Comparison of ENCODE assay signal across 8 cellular contexts in the genomic region with DNA sequence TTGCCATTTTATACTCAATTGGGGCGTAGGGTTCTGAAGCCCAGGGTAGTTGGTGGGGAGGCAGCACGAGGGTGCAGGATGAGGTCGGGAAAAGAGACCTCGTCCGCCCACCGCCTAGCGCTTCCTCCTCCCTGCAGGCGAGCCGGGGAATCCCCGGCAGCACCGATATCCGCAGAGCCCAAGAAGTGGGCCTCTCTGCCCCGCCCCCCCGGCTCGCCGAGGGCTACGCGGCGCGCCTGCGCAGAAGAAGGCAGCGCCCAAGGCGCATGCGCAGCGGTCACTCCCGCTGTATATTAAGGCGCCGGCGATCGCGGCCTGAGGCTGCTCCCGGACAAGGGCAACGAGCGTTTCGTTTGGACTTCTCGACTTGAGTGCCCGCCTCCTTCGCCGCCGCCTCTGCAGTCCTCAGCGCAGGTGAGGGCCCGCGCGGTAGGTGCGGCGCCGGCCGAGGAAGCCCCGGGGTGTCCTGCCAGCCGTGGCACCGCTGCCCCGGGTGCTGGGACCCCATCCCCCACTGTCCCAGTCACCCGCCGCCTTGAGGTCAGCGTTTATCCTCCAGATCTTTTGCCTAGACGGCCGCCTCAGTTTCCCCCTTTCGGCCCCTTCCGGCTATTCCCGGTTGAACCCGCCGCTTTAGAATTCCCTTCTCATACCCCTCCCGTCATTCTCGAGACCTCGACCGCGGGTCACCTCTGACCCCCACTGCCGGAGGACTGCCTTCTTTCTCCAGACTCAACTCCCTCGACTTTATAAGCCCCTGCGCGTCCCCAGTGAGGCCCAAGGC. TPM values are rescaled to one million over a fixed set of nuclear protein-coding genes. Genes with fewer than 3 reads are reported as not detected.
DNase-seq lines count a peak whose midpoint lies in the region; ATAC-seq and TF ChIP-seq lines count a peak whose summit lies in the region.

A gene (plus strand): TSS at position 319 of the 784 bp plus-strand sequence. CDS start 1,082 bp downstream, outside the sequence.

- H3K9me3 Mint-ChIP-seq in naive thymus-derived CD8-positive, alpha-beta T cell = no peaks in the 10 kb centered on the region

- H3K4me3 ChIP-seq in fibroblast of mammary gland (ENCODE audit: control insufficient read depth, low read depth, low read length) = peak within 1 kb of the TSS; percentile 79

- no peak for TF ChIP-seq CTCF in fibroblast of mammary gland (conservative IDR thresholded peaks at IDR 0.05; ENCODE audit: control insufficient read depth, insufficient read depth, low read depth, low read length)

- peak within 1 kb of the TSS; percentile 95 to 99 (median 97) for H3K4me3 Mint-ChIP-seq in naive thymus-derived CD8-positive, alpha-beta T cell

- peaks cover 0 to 26% (median 13%) of the 10 kb centered on the region in 3 donors for H3K36me3 Mint-ChIP-seq in naive thymus-derived CD8-positive, alpha-beta T cell

- no peaks in the 10 kb centered on the region for H3K27me3 Mint-ChIP-seq in naive thymus-derived CD8-positive, alpha-beta T cell

- peak within 1 kb of the TSS; percentile 88 to 98 (median 96) for H3K27ac Mint-ChIP-seq in naive thymus-derived CD8-positive, alpha-beta T cell

- H3K27ac ChIP-seq in KOPT-K1 (ENCODE audit: low read depth, low read length, poor library complexity, severe bottlenecking) = peak within 1 kb of the TSS; percentile 79

- peaks cover 18 to 56% (median 49%) of the 10 kb centered on the region in 4 donors for H3K4me1 Mint-ChIP-seq in naive thymus-derived CD8-positive, alpha-beta T cell

- H3K9me3 ChIP-seq in KOPT-K1 (ENCODE audit: insufficient read depth, low read length, poor library complexity, severe bottlenecking) = no peaks in the 10 kb centered on the region

- POLR2A ChIA-PET in naive thymus-derived CD8-positive, alpha-beta T cell (lab: Charles Lee) = interaction anchor here (1.1 to 1.2 kb wide), 3 partner anchors 24 to 142 kb away, joined by 3 to 4 read pairs (median 3); a partner anchor contains a TSS

- peaks cover 38% of the 10 kb centered on the region for H3K36me3 ChIP-seq in KOPT-K1 (ENCODE audit: insufficient read depth, low read length)

- DNase-seq in Daoy (ENCODE audit: low read depth) (peak; percentile 91), RPMI8226 (peak; percentile 95), fibroblast of mammary gland (ENCODE audit: low read depth) (peak; percentile 79)
- peak; percentile 87 to 92 for DNase-seq in activated T-helper 1 cell treated with anti-CD3 and anti-CD28 coated beads, Interleukin-2, amount 50 U/mL, for 16 hours (ENCODE audit: low read depth in 1 of 2, low spot score in 1 of 2)
- DNase-seq in naive thymus-derived CD8-positive, alpha-beta T cell = peak; percentile 85 to 98 (median 94)
- peak; percentile 86 to 94 (median 90) for DNase-seq in stimulated activated naive CD4-positive, alpha-beta T cell (lab: John Stamatoyannopoulos, UW)

- ATAC-seq in GM21786 (IDR thresholded peaks at IDR 0.05; ENCODE audit: unreplicated experiment) = peak; percentile 88
- ATAC-seq in naive thymus-derived CD8-positive, alpha-beta T cell = peak; percentile 96 to 98

RNA-seq across cellular contexts. Expression of the gene that starts here (rescaled TPM):
- total RNA-seq in Daoy (2014; rRNA removed; shearing (Covaris generic)) = 35.5 and 50.2 TPM in 2 replicates
- 10 to 100 TPM; 16.2 to 18.8 TPM for total RNA-seq in naive thymus-derived CD8-positive, alpha-beta T cell
- 10 to 100 TPM; 14.7 to 28.9 (median 18.5) TPM for polyA plus RNA-seq in naive thymus-derived CD8-positive, alpha-beta T cell

Comparison
In these comparisons a context has a peak if more than half of its experiments do, and no peak if none do; other contexts are left out.
1. Peak in every context shown above with its lines: DNase-seq, ATAC-seq, H3K4me3 ChIP-seq and H3K27ac ChIP-seq.